19 cellular contexts compared by ENCODE assay signal in genomic region chr18:75521808-75522207, GRCh38.
"Had no signal": no experiment of that assay in that cellular context is flagged by ENCODE, and none has a peak within 500 bp of the region (broad histone marks: within the 10 kb centered on the region; RNA-seq: fewer than 3 reads in every experiment).

No MANE protein-coding gene starts in this region.

- H3K4me3 Mint-ChIP-seq: dendritic cell treated with granulocyte-macrophage colony-stimulating factor and Interleukin-4, amounts not matched to agents 40 ng/mL and 50 ng/mL, for 4 days; naive thymus-derived CD8-positive, alpha-beta T cell; stimulated activated naive B cell treated with anti-CD40 and anti-IgM and Interleukin-4, amounts not matched to agents 10 μg/mL and 1 μg/mL and 100 μg/mL, for 72 hours; stimulated activated naive CD8-positive, alpha-beta T cell treated with anti-CD3 and anti-CD28 coated beads, Interleukin-15, amount 100 ng/mL, for 72 hours had no signal

- H3K4me2 ChIP-seq: hepatocyte had no signal

- ATAC-seq: left lobe of liver; mucosa of descending colon; naive thymus-derived CD8-positive, alpha-beta T cell; stimulated activated naive B cell treated with anti-CD40 and anti-IgM and Interleukin-4, amounts not matched to agents 10 μg/mL and 1 μg/mL and 100 μg/mL, for 72 hours; stimulated activated naive CD8-positive, alpha-beta T cell treated with anti-CD3 and anti-CD28 coated beads, Interleukin-15, amount 100 ng/mL, for 72 hours had no signal

- H3K4me3 ChIP-seq: hepatocyte, mucosa of descending colon, ovary, right atrium auricular region, sigmoid colon, skin epidermis, testis, tibial nerve had no signal

- H3K27ac ChIP-seq: hepatocyte, ovary, right atrium auricular region, sigmoid colon, skin epidermis, testis, tibial nerve had no signal

- H3K4me1 Mint-ChIP-seq: naive thymus-derived CD8-positive, alpha-beta T cell; stimulated activated naive B cell treated with anti-CD40 and anti-IgM and Interleukin-4, amounts not matched to agents 10 μg/mL and 1 μg/mL and 100 μg/mL, for 72 hours; stimulated activated naive CD8-positive, alpha-beta T cell treated with anti-CD3 and anti-CD28 coated beads, Interleukin-15, amount 100 ng/mL, for 72 hours had no signal

- H3K36me3 ChIP-seq: ovary, right atrium auricular region, sigmoid colon, tibial nerve had no signal

- H3K79me2 ChIP-seq: hepatocyte had no signal

- H3K4me1 ChIP-seq: right atrium auricular region, sigmoid colon, testis, tibial nerve had no signal

- H3K9me3 ChIP-seq: mucosa of descending colon, ovary, right atrium auricular region, sigmoid colon, testis, tibial nerve had no signal

- H2AFZ ChIP-seq: hepatocyte had no signal

- H3K27ac Mint-ChIP-seq: dendritic cell treated with granulocyte-macrophage colony-stimulating factor and Interleukin-4, amounts not matched to agents 40 ng/mL and 50 ng/mL, for 4 days; naive thymus-derived CD8-positive, alpha-beta T cell; stimulated activated naive B cell treated with anti-CD40 and anti-IgM and Interleukin-4, amounts not matched to agents 10 μg/mL and 1 μg/mL and 100 μg/mL, for 72 hours; stimulated activated naive CD8-positive, alpha-beta T cell treated with anti-CD3 and anti-CD28 coated beads, Interleukin-15, amount 100 ng/mL, for 72 hours had no signal

- H3K27me3 ChIP-seq: hepatocyte, ovary, right atrium auricular region, sigmoid colon, testis, tibial nerve had no signal

- H3K36me3 Mint-ChIP-seq: naive thymus-derived CD8-positive, alpha-beta T cell; stimulated activated naive B cell treated with anti-CD40 and anti-IgM and Interleukin-4, amounts not matched to agents 10 μg/mL and 1 μg/mL and 100 μg/mL, for 72 hours had no signal

- H3K9me3 Mint-ChIP-seq: dendritic cell treated with granulocyte-macrophage colony-stimulating factor and Interleukin-4, amounts not matched to agents 40 ng/mL and 50 ng/mL, for 4 days; naive thymus-derived CD8-positive, alpha-beta T cell; stimulated activated naive CD8-positive, alpha-beta T cell treated with anti-CD3 and anti-CD28 coated beads, Interleukin-15, amount 100 ng/mL, for 72 hours had no signal

- DNase-seq: erythroblast; foreskin melanocyte; kidney glomerular epithelial cell; mammary epithelial cell; mucosa of descending colon; naive thymus-derived CD8-positive, alpha-beta T cell; ovary; sigmoid colon; stimulated activated CD4-positive, alpha-beta T cell treated with anti-CD3 and anti-CD28 coated beads, Interleukin-2, amount 100 ng/mL, for 24 hours; stimulated activated CD4-positive, alpha-beta T cell treated with anti-CD3 and anti-CD28 coated beads, Interleukin-4, amount 100 ng/mL, for 4 hours; stimulated activated naive B cell treated with anti-CD40 and anti-IgM and Interleukin-4, amounts not matched to agents 10 μg/mL and 1 μg/mL and 100 μg/mL, for 72 hours; stimulated activated naive CD8-positive, alpha-beta T cell treated with anti-CD3 and anti-CD28 coated beads, Interleukin-15, amount 100 ng/mL, for 72 hours; testis had no signal

- H3K27me3 Mint-ChIP-seq: dendritic cell treated with granulocyte-macrophage colony-stimulating factor and Interleukin-4, amounts not matched to agents 40 ng/mL and 50 ng/mL, for 4 days; stimulated activated naive B cell treated with anti-CD40 and anti-IgM and Interleukin-4, amounts not matched to agents 10 μg/mL and 1 μg/mL and 100 μg/mL, for 72 hours; stimulated activated naive CD8-positive, alpha-beta T cell treated with anti-CD3 and anti-CD28 coated beads, Interleukin-15, amount 100 ng/mL, for 72 hours had no signal
